Comparison of ENCODE assay signal across 18 cellular contexts in the genomic region with DNA sequence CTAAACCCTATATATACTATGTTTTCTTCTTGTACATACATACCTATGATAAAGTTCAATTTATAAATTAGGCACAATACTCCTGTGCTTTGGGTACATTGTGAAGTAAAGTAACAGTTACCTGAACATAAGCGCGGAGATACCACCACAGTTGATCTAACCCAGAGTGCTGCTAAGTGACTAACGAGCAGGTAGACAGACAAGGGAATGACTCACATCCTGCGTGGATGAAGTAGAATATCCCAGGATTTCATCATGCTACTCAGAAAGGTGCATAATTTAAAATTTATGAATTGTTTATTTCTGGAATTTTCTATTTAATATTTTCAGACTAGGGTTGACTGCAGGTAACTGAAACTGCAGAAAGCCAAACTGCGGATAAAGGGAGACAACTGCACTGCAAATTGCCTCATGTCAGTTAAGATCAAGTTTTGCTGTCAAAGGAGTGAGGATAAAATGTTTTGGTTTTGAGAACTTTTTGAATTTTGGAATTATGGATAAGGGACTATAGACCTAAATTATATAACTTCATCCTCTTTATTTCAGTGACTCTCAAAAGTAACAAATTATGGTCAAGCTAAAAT. TPM values are rescaled to one million over a fixed set of nuclear protein-coding genes. Genes with fewer than 3 reads are reported as not detected.
DNase-seq lines count a peak whose midpoint lies in the region; ATAC-seq, FAIRE-seq and TF ChIP-seq lines count a peak whose summit lies in the region.
"Had no signal": no experiment of that assay in that cellular context is flagged by ENCODE, and none has a peak within 500 bp of the region (broad histone marks: within the 10 kb centered on the region; RNA-seq: fewer than 3 reads in every experiment).

No MANE protein-coding gene starts in this region.

- ATAC-seq in activated CD4-positive, alpha-beta T cell treated with anti-CD3 and anti-CD28 coated beads for 36 hours, result peak; percentile 61
- ATAC-seq in Panc1 (no peak), GM18907 (IDR thresholded peaks at IDR 0.05; ENCODE audit: unreplicated experiment) (no peak)
- ATAC-seq: activated CD8-positive, alpha-beta T cell treated with anti-CD3 and anti-CD28 coated beads, Interleukin-2, amount 10 ng/mL, durations not matched to agents 7 days and 5 days; body of pancreas had no signal

- intact Hi-C loops in activated CD4-positive, alpha-beta T cell treated with anti-CD3 and anti-CD28 coated beads for 36 hours (cut with DNase I, micrococcal nuclease), result loop anchor here (10.0 kb wide), 2 partner anchors 105 to 805 kb away; no protein-coding TSS in a partner anchor
- intact Hi-C loops in Panc1 (cut with micrococcal nuclease; ENCODE audit: unreplicated experiment), result no loop called here

- peaks cover 16% of the 10 kb centered on the region for H3K4me1 Mint-ChIP-seq in activated CD4-positive, alpha-beta T cell treated with anti-CD3 and anti-CD28 coated beads for 36 hours

- H3K4me1 ChIP-seq in Panc1 (ENCODE audit: control insufficient read depth, insufficient read depth, low read length), result peaks cover 15% of the 10 kb centered on the region

- no peaks in the 10 kb centered on the region for H3K27me3 ChIP-seq in Panc1 (ENCODE audit: control insufficient read depth, insufficient read depth, low read length)
- H3K27me3 ChIP-seq: body of pancreas, neural progenitor cell had no signal

- DNase-seq in activated CD4-positive, alpha-beta T cell treated with anti-CD3 and anti-CD28 coated beads for 36 hours, result no peak
- DNase-seq in activated CD4-positive, alpha-beta T cell treated with anti-CD3 and anti-CD28 coated beads for 48 hours, result no peak
- DNase-seq in Panc1 (ENCODE audit: low read depth, low spot score), result peak; percentile 69
- peak; percentile 26 for DNase-seq in dermis blood vessel endothelial cell
- DNase-seq in lung microvascular endothelial cell (ENCODE audit: low read depth in 2 of 2), result peak; percentile 37 to 42
- no peak for DNase-seq in T-helper 2 cell
- no peak for DNase-seq in D721Med (ENCODE audit: insufficient read length, low spot score)
- DNase-seq: activated CD8-positive, alpha-beta T cell treated with anti-CD3 and anti-CD28 coated beads, Interleukin-2, amount 10 ng/mL, durations not matched to agents 7 days and 5 days; activated effector memory CD4-positive, alpha-beta T cell treated with Interleukin-2 at 50 U/mL for 16 hours; body of pancreas; CD4-positive, CD25-positive, alpha-beta regulatory T cell; effector memory CD4-positive, alpha-beta T cell; GF-D8; NCI-H2081 treated with DMSO at 0.1 percent for 48 hours; NK-92 treated with Interleukin-12 subunit alpha and Interleukin-12 subunit beta, amount 100 ng/mL, for 24 hours; retina had no signal

- CTCF ChIA-PET in activated CD4-positive, alpha-beta T cell treated with anti-CD3 and anti-CD28 coated beads for 36 hours (lab: Charles Lee), result no interaction called here
- CTCF ChIA-PET in Panc1 (lab: Charles Lee), result no interaction called here

- TF ChIP-seq CTCF in Panc1 (IDR thresholded peaks at IDR 0.05), result no peak
- no peak for TF ChIP-seq CTCF in D721Med (IDR thresholded peaks at IDR 0.05; ENCODE audit: insufficient read depth, missing control alignments)

- no peak overlapping the region for H3K4me3 Mint-ChIP-seq in activated CD4-positive, alpha-beta T cell treated with anti-CD3 and anti-CD28 coated beads for 36 hours
- H3K4me3 Mint-ChIP-seq: activated CD8-positive, alpha-beta T cell treated with anti-CD3 and anti-CD28 coated beads, Interleukin-2, amount 10 ng/mL, durations not matched to agents 7 days and 5 days; neural progenitor cell had no signal

- no TSS peak for BruUV-seq in Panc1 (replicated peaks; lab: Mats Ljungman, UMichigan)

- peak overlapping the region; percentile 61 for H3K27ac Mint-ChIP-seq in activated CD4-positive, alpha-beta T cell treated with anti-CD3 and anti-CD28 coated beads for 36 hours
- H3K27ac Mint-ChIP-seq: activated CD8-positive, alpha-beta T cell treated with anti-CD3 and anti-CD28 coated beads, Interleukin-2, amount 10 ng/mL, durations not matched to agents 7 days and 5 days; CD4-positive, CD25-positive, alpha-beta regulatory T cell; neural progenitor cell had no signal

- peak overlapping the region; percentile 70; the same call in 1 of the 2 replicates for H3K27ac ChIP-seq in Panc1 (ENCODE audit: low read length)
- H3K27ac ChIP-seq: body of pancreas had no signal

- H3K36me3 ChIP-seq in Panc1 (ENCODE audit: control insufficient read depth, insufficient read depth, low read length), result peaks cover 8% of the 10 kb centered on the region

- no peaks in the 10 kb centered on the region for H3K9me3 ChIP-seq in Panc1 (ENCODE audit: control insufficient read depth, insufficient read depth, low read depth, low read length)
- H3K9me3 ChIP-seq: body of pancreas had no signal

- H3K9me3 Mint-ChIP-seq in activated CD4-positive, alpha-beta T cell treated with anti-CD3 and anti-CD28 coated beads for 36 hours (ENCODE audit: low read depth), result no peaks in the 10 kb centered on the region
- H3K9me3 Mint-ChIP-seq: CD4-positive, CD25-positive, alpha-beta regulatory T cell; neural progenitor cell had no signal

- FAIRE-seq in D721Med (lab: Jason Lieb, UNC), result no peak

- in situ Hi-C loops in Panc1 (cut with HindIII; ENCODE audit: low pct_unique_long_range_greater_than_20kb, low sequenced_read_pairs), result no loop called here

- POLR2A ChIA-PET in activated CD4-positive, alpha-beta T cell treated with anti-CD3 and anti-CD28 coated beads for 36 hours (lab: Charles Lee), result no interaction called here
- POLR2A ChIA-PET in Panc1 (lab: Charles Lee), result no interaction called here

- no peak overlapping the region for H3K4me3 ChIP-seq in Panc1 (ENCODE audit: low read depth in 2 of 2, low read length in 2 of 2)
- H3K4me3 ChIP-seq: body of pancreas, neural progenitor cell had no signal

- peaks cover 32% of the 10 kb centered on the region for H3K36me3 Mint-ChIP-seq in activated CD4-positive, alpha-beta T cell treated with anti-CD3 and anti-CD28 coated beads for 36 hours (ENCODE audit: low read depth)

- no peaks in the 10 kb centered on the region for H3K27me3 Mint-ChIP-seq in activated CD4-positive, alpha-beta T cell treated with anti-CD3 and anti-CD28 coated beads for 36 hours
- H3K27me3 Mint-ChIP-seq: CD4-positive, CD25-positive, alpha-beta regulatory T cell had no signal

RNA-seq across cellular contexts. Expression of gene MKKS, which starts 14.4 kb away (rescaled TPM):
- total RNA-seq in activated CD4-positive, alpha-beta T cell treated with anti-CD3 and anti-CD28 coated beads for 36 hours, result 1 to 10 TPM; 7.4 to 9.5 TPM
- total RNA-seq in Panc1 (2021; ENCODE audit: unreplicated experiment) (15.6 TPM), dermis blood vessel endothelial cell (6.5 and 11.4 TPM in 2 replicates), lung microvascular endothelial cell (3.6 and 3.7 TPM in 2 replicates)
- polyA plus RNA-seq in Panc1 (2012; ENCODE audit: insufficient read length), result 11.9 TPM

RNA-seq across cellular contexts. Expression of gene SLX4IP, which starts 15.5 kb away (rescaled TPM):
- total RNA-seq in activated CD4-positive, alpha-beta T cell treated with anti-CD3 and anti-CD28 coated beads for 36 hours, result 1 to 10 TPM; 7.4 to 7.8 TPM
- total RNA-seq in Panc1 (2021; ENCODE audit: unreplicated experiment) (5.4 TPM), dermis blood vessel endothelial cell (3.2 and 4.3 TPM in 2 replicates), lung microvascular endothelial cell (1.7 and 2.6 TPM in 2 replicates)
- 1.6 TPM for polyA plus RNA-seq in Panc1 (2012; ENCODE audit: insufficient read length)

Comparison
In these comparisons a context has a peak if more than half of its experiments do, and no peak if none do; other contexts are left out.
1. DNase-seq: peak in Panc1 (single experiment), dermis blood vessel endothelial cell (single experiment) and lung microvascular endothelial cell (2 of 2); none in activated CD4-positive, alpha-beta T cell treated with anti-CD3 and anti-CD28 coated beads for 36 hours (single experiment), activated CD4-positive, alpha-beta T cell treated with anti-CD3 and anti-CD28 coated beads for 48 hours (single experiment), T-helper 2 cell (0 of 5) and D721Med (single experiment).